In genomic region chr6:157881375-157881774, GRCh38 we compare ENCODE assay signal across 33 cellular contexts. TPM values are rescaled to one million over a fixed set of nuclear protein-coding genes. Genes with fewer than 3 reads are reported as not detected.
DNase-seq lines count a peak whose midpoint lies in the region; ATAC-seq, FAIRE-seq and TF ChIP-seq lines count a peak whose summit lies in the region.
"Had no signal": no experiment of that assay in that cellular context is flagged by ENCODE, and none has a peak within 500 bp of the region (broad histone marks: within the 10 kb centered on the region; RNA-seq: fewer than 3 reads in every experiment).

No MANE protein-coding gene starts in this region.

- FAIRE-seq in pancreas (lab: Jason Lieb, UNC), result no peak
- no peak for FAIRE-seq in D721Med (lab: Jason Lieb, UNC)
- FAIRE-seq: endometrium, G401.6 had no signal

- H3K36me3 ChIP-seq in cardiac muscle cell, result peaks cover 7% of the 10 kb centered on the region
- peaks cover 57% of the 10 kb centered on the region for H3K36me3 ChIP-seq in WERI-Rb-1
- peaks cover 0 to 31% of the 10 kb centered on the region in 2 donors for H3K36me3 ChIP-seq in left lung
- peaks cover 0 to 21% (median 0%) of the 10 kb centered on the region in 3 donors for H3K36me3 ChIP-seq in pancreas
- H3K36me3 ChIP-seq in uterus, result no peaks in the 10 kb centered on the region

- H3K9me3 ChIP-seq in cardiac muscle cell (ENCODE audit: low read depth) (no peaks in the 10 kb centered on the region), WERI-Rb-1 (ENCODE audit: severe bottlenecking) (no peaks in the 10 kb centered on the region), left lung (no peaks in the 10 kb centered on the region), pancreas (no peaks in the 10 kb centered on the region), uterus (no peaks in the 10 kb centered on the region)
- H3K9me3 ChIP-seq: gastroesophageal sphincter, psoas muscle, sigmoid colon, tibial nerve had no signal

- no peak for TF ChIP-seq POLR2A in uterus (IDR thresholded peaks at IDR 0.05)

- intact Hi-C loops in left ventricle myocardium superior (cut with micrococcal nuclease), result loop anchor here (10.0 kb wide), 1 partner anchor 127 kb away; no protein-coding TSS in a partner anchor
- intact Hi-C loops in left lung (cut with DNase I), result no loop called here
- intact Hi-C loops in pancreas (cut with DNase I), result no loop called here
- intact Hi-C loops in uterus (cut with DNase I; ENCODE audit: low total_unique reads), result no loop called here

- ATAC-seq in left ventricle myocardium superior, result no peak
- peak; percentile 61 for ATAC-seq in left lung
- no peak for ATAC-seq in pancreas
- ATAC-seq: activated CD4-positive, CD25-positive, alpha-beta regulatory T cell treated with anti-CD3 and anti-CD28 coated beads, Interleukin-2, amount 50 U/mL, for 24 hours; gastroesophageal sphincter; GM23338; left colon; PC-3; psoas muscle had no signal

- TF ChIP-seq CTCF in cardiac muscle cell (IDR thresholded peaks at IDR 0.05; ENCODE audit: low read depth, low read length) (no peak), WERI-Rb-1 (IDR thresholded peaks at IDR 0.05; ENCODE audit: low read depth, low read length) (no peak), left lung (IDR thresholded peaks at IDR 0.05) (no peak), pancreas (IDR thresholded peaks at IDR 0.05) (no peak), D721Med (IDR thresholded peaks at IDR 0.05; ENCODE audit: insufficient read depth, missing control alignments) (no peak), uterus (IDR thresholded peaks at IDR 0.05) (no peak)

- H3K27ac ChIP-seq in cardiac muscle cell (peak overlapping the region; percentile 5), WERI-Rb-1 (peak overlapping the region; percentile 59), left lung (no peak overlapping the region), pancreas (no peak overlapping the region), uterus (no peak overlapping the region)
- H3K27ac ChIP-seq: brain microvascular endothelial cell, gastroesophageal sphincter, psoas muscle, sigmoid colon, SK-N-MC, tibial nerve had no signal

- 60 to 66% methylated on average over 2 of the region's 2 CpGs for WGBS in pancreas, 2 donors

- H3K4me3 ChIP-seq in cardiac muscle cell, result no peak overlapping the region
- H3K4me3 ChIP-seq in WERI-Rb-1 (ENCODE audit: low read depth, low read length), result no peak overlapping the region
- no peak overlapping the region for H3K4me3 ChIP-seq in left lung
- no peak overlapping the region for H3K4me3 ChIP-seq in pancreas
- no peak overlapping the region for H3K4me3 ChIP-seq in uterus
- H3K4me3 ChIP-seq: gastroesophageal sphincter, GM23338, psoas muscle, sigmoid colon, SK-N-MC, tibial nerve had no signal

- DNase-seq in cardiac muscle cell (ENCODE audit: low read depth in 1 of 2, low spot score in 1 of 2) (no peak), left ventricle myocardium superior (no peak), WERI-Rb-1 (no peak), left lung (peak in 1 of 2 donors; percentile 56), pancreas (no peak), D721Med (ENCODE audit: insufficient read length, low spot score) (no peak), uterus (no peak)
- DNase-seq: activated CD4-positive, alpha-beta memory T cell treated with anti-CD3 and anti-CD28 coated beads for 36 hours; activated effector memory CD4-positive, alpha-beta T cell treated with anti-CD3 and anti-CD28 coated beads, Interleukin-2, amount 50 U/mL, for 16 hours; amygdala; brain microvascular endothelial cell; COR-L47; DMS79; hippocampal formation; Kasumi-1; left colon; NCI-H1436 treated with DMSO at 0.1 percent for 48 hours; NCI-H226; NCI-H526 treated with DMSO at 0.1 percent for 48 hours; NK-92 treated with Interleukin-12 subunit alpha and Interleukin-12 subunit beta, amount 100 ng/mL, for 24 hours; PC-3; psoas muscle; sigmoid colon; stimulated activated CD4-positive, alpha-beta T cell treated with anti-CD3 and anti-CD28 coated beads, Interleukin-12 subunit alpha, Interleukin-12 subunit beta, amount 100 ng/mL, for 4 hours; stimulated activated CD4-positive, alpha-beta T cell treated with anti-CD3 and anti-CD28 coated beads, Interleukin-2, amount 100 ng/mL, for 48 hours; T-helper 1 cell had no signal

- H3K27me3 ChIP-seq in cardiac muscle cell (no peaks in the 10 kb centered on the region), WERI-Rb-1 (ENCODE audit: insufficient read depth, low read depth, severe bottlenecking) (no peaks in the 10 kb centered on the region), left lung (peaks cover 8 to 25% of the 10 kb centered on the region in 2 donors), pancreas (no peaks in the 10 kb centered on the region), uterus (no peaks in the 10 kb centered on the region)
- H3K27me3 ChIP-seq: brain microvascular endothelial cell, gastroesophageal sphincter, sigmoid colon, tibial nerve had no signal

- H3K4me1 ChIP-seq in cardiac muscle cell (ENCODE audit: low read depth) (peaks cover 10% of the 10 kb centered on the region), left lung (peaks cover 0 to 4% of the 10 kb centered on the region in 2 donors), pancreas (no peaks in the 10 kb centered on the region), uterus (no peaks in the 10 kb centered on the region)
- H3K4me1 ChIP-seq: psoas muscle, sigmoid colon had no signal

RNA-seq across cellular contexts. Expression of gene SNX9, which starts 58.3 kb away (rescaled TPM):
- 23.3 and 27.0 TPM in 2 replicates for total RNA-seq in cardiac muscle cell
- 23.9 and 26.5 TPM in 2 replicates for polyA plus RNA-seq in cardiac muscle cell
- total RNA-seq in left ventricle myocardium superior, result 31.6 TPM
- total RNA-seq in left lung, result 10 to 100 TPM; 23.5 to 25.3 TPM
- 10 to 100 TPM; 14.6 to 27.4 (median 16.3) TPM for total RNA-seq in pancreas
- polyA plus RNA-seq in pancreas, result 10 to 100 TPM; 14.2 to 16.3 TPM
- total RNA-seq in uterus, result 10 to 100 TPM; 31.0 to 65.9 (median 50.5) TPM

Comparison
In these comparisons a context has a peak if more than half of its experiments do, and no peak if none do; other contexts are left out.
1. H3K27ac ChIP-seq: peak in cardiac muscle cell (single experiment) and WERI-Rb-1 (single experiment); none in left lung (0 of 2), pancreas (0 of 4) and uterus (0 of 2).